In the genomic region with DNA sequence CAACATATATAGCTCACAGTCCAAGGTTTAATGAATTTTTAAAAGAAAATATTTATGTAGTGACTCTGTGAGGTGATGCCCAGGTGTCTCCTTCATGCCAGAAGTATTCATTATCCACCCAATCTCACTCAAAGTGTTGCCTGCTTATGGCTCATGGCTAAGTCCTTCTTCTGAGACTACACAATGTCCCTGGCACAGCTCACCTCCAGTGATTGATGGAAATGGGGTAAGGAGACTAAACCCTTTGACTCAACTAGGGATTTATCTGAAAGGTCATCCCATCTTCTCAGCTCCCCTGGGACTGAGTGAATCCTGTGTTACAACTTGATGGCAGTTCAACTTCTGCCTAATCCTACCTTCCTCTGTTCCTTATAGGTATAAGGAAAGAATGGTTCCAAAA, we compare ENCODE assay signal across 6 cellular contexts.
"Had no signal": no experiment of that assay in that cellular context is flagged by ENCODE, and none has a peak within 500 bp of the region (broad histone marks: within the 10 kb centered on the region; RNA-seq: fewer than 3 reads in every experiment).

No MANE protein-coding gene starts in this region.

- DNase-seq: GDM1, GF-D8 had no signal

- FAIRE-seq: G401.6, GM12878, GM12891, GM12892 had no signal
